ENCODE assay signal across 9 cellular contexts in genomic region chr15:100438570-100438969, GRCh38.
DNase-seq lines count a peak whose midpoint lies in the region; ATAC-seq, FAIRE-seq and TF ChIP-seq lines count a peak whose summit lies in the region.
"Had no signal": no experiment of that assay in that cellular context is flagged by ENCODE, and none has a peak within 500 bp of the region (broad histone marks: within the 10 kb centered on the region; RNA-seq: fewer than 3 reads in every experiment).

No MANE protein-coding gene starts in this region.

- intact Hi-C loops in prostate gland (cut with DNase I): no loop called here

- no peaks in the 10 kb centered on the region for H3K27me3 Mint-ChIP-seq in progenitor cell of endocrine pancreas

- no peak overlapping the region for H3K27ac Mint-ChIP-seq in progenitor cell of endocrine pancreas

- H3K36me3 Mint-ChIP-seq in progenitor cell of endocrine pancreas (ENCODE audit: insufficient read depth): no peaks in the 10 kb centered on the region

- no peak for TF ChIP-seq CTCF in choroid plexus epithelial cell (conservative IDR thresholded peaks at IDR 0.05; ENCODE audit: low read depth, low read length)
- no peak for TF ChIP-seq CTCF in prostate gland (IDR thresholded peaks at IDR 0.05)
- no peak for TF ChIP-seq CTCF in progenitor cell of endocrine pancreas (IDR thresholded peaks at IDR 0.05; ENCODE audit: unreplicated experiment)
- no peak for TF ChIP-seq CTCF in D721Med (IDR thresholded peaks at IDR 0.05; ENCODE audit: insufficient read depth, missing control alignments)

- TF ChIP-seq POLR2A in prostate gland (IDR thresholded peaks at IDR 0.05): no peak

- no peak overlapping the region for H3K27ac ChIP-seq in prostate gland

- H3K36me3 ChIP-seq in prostate gland: no peaks in the 10 kb centered on the region

- peak; percentile 2 for DNase-seq in DMS153 treated with DMSO at 0.1 percent for 48 hours (lab: John Stamatoyannopoulos, UW; ENCODE audit: unreplicated experiment)
- DNase-seq in NCI-H82 (lab: John Stamatoyannopoulos, UW): peak; percentile 93
- DNase-seq in choroid plexus epithelial cell (ENCODE audit: low read depth): peak; percentile 30
- peak; percentile 56 for DNase-seq in prostate gland (ENCODE audit: low spot score)
- DNase-seq in progenitor cell of endocrine pancreas (ENCODE audit: low spot score, unreplicated experiment): no peak
- no peak for DNase-seq in activated CD4-positive, CD25-positive, alpha-beta regulatory T cell treated with anti-CD3 and anti-CD28 coated beads, Interleukin-2, amount 50 U/mL, for 72 hours
- DNase-seq in D721Med (ENCODE audit: insufficient read length, low spot score): no peak

- H3K4me3 Mint-ChIP-seq in progenitor cell of endocrine pancreas (ENCODE audit: low read depth): no peak overlapping the region

- FAIRE-seq in D721Med (lab: Jason Lieb, UNC): no peak
- FAIRE-seq: GM18507 had no signal

- no peaks in the 10 kb centered on the region for H3K4me1 Mint-ChIP-seq in progenitor cell of endocrine pancreas (ENCODE audit: low read depth)

- H3K4me1 ChIP-seq in prostate gland (replicated peaks): no peaks in the 10 kb centered on the region

- WGBS in prostate gland: 6% methylated on average over 2 of the region's 2 CpGs

- peak; percentile 54 for ATAC-seq in HG02798 (IDR thresholded peaks at IDR 0.05; ENCODE audit: poor library complexity, unreplicated experiment)

- H3K9me3 ChIP-seq in prostate gland: no peaks in the 10 kb centered on the region

- H3K4me3 ChIP-seq in choroid plexus epithelial cell (ENCODE audit: low read depth, low read length): no peak overlapping the region
- no peak overlapping the region for H3K4me3 ChIP-seq in prostate gland

- H3K27me3 ChIP-seq in prostate gland (replicated peaks; ENCODE audit: insufficient read depth): no peaks in the 10 kb centered on the region

- peaks cover 14% of the 10 kb centered on the region for H3K9me3 Mint-ChIP-seq in progenitor cell of endocrine pancreas (ENCODE audit: low read depth)

Comparison
In these comparisons a context has a peak if more than half of its experiments do, and no peak if none do; other contexts are left out.
1. DNase-seq: peak in DMS153 treated with DMSO at 0.1 percent for 48 hours (single experiment), NCI-H82 (single experiment), choroid plexus epithelial cell (single experiment) and prostate gland (single experiment); none in progenitor cell of endocrine pancreas (single experiment), activated CD4-positive, CD25-positive, alpha-beta regulatory T cell treated with anti-CD3 and anti-CD28 coated beads, Interleukin-2, amount 50 U/mL, for 72 hours (single experiment) and D721Med (single experiment).